ENCODE assay signal across 1 cellular context in the genomic region with DNA sequence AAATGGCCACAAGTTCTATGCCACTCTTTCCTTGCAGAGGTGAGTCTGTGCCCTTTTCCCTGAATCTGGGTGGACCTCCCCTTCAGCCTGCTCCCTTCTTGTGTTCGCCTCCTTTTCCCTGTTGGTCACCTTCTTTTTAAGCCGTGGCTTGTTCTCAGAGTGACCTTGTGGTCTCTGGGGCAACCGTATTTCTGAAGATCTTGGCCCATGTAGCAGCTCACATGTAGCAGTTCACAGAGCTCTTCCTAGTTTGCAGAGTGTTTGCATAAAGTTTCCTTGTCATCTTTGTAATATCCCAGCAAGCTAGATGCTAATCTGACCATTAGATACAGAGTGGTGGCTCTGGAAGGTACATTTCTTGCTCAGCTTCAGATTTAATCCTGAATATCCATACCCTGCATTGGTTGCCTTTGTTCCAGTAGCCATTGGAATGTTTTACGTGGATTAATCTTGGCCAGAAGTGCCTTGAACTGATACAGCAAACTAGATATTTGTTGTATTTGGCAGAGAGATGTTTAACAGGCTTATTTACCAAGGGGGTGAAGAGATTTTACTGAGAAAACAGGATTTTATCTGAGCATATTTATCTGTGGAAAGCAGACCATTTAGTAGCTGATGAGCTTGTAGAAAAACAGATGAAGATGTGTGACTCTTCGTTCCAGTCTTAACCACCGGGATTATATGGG.
TF ChIP-seq lines count a peak whose summit lies in the region.

No MANE protein-coding gene starts in this region.

TF ChIP-seq in WTC11, 78 proteins besides CTCF, POLR2A, EP300 and RAD21 (continued from another document):
- TF ChIP-seq, protein P1, sequence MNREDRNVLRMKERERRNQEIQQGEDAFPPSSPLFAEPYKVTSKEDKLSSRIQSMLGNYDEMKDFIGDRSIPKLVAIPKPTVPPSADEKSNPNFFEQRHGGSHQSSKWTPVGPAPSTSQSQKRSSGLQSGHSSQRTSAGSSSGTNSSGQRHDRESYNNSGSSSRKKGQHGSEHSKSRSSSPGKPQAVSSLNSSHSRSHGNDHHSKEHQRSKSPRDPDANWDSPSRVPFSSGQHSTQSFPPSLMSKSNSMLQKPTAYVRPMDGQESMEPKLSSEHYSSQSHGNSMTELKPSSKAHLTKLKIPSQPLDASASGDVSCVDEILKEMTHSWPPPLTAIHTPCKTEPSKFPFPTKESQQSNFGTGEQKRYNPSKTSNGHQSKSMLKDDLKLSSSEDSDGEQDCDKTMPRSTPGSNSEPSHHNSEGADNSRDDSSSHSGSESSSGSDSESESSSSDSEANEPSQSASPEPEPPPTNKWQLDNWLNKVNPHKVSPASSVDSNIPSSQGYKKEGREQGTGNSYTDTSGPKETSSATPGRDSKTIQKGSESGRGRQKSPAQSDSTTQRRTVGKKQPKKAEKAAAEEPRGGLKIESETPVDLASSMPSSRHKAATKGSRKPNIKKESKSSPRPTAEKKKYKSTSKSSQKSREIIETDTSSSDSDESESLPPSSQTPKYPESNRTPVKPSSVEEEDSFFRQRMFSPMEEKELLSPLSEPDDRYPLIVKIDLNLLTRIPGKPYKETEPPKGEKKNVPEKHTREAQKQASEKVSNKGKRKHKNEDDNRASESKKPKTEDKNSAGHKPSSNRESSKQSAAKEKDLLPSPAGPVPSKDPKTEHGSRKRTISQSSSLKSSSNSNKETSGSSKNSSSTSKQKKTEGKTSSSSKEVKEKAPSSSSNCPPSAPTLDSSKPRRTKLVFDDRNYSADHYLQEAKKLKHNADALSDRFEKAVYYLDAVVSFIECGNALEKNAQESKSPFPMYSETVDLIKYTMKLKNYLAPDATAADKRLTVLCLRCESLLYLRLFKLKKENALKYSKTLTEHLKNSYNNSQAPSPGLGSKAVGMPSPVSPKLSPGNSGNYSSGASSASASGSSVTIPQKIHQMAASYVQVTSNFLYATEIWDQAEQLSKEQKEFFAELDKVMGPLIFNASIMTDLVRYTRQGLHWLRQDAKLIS (CRISPR knock-in tag; IDR thresholded peaks at IDR 0.05; ENCODE audit: borderline replicate concordance), result no peak
- TF ChIP-seq, protein P2, sequence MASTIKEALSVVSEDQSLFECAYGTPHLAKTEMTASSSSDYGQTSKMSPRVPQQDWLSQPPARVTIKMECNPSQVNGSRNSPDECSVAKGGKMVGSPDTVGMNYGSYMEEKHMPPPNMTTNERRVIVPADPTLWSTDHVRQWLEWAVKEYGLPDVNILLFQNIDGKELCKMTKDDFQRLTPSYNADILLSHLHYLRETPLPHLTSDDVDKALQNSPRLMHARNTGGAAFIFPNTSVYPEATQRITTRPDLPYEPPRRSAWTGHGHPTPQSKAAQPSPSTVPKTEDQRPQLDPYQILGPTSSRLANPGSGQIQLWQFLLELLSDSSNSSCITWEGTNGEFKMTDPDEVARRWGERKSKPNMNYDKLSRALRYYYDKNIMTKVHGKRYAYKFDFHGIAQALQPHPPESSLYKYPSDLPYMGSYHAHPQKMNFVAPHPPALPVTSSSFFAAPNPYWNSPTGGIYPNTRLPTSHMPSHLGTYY (CRISPR knock-in tag; IDR thresholded peaks at IDR 0.05), result no peak
- no peak for TF ChIP-seq IRF2 (CRISPR knock-in tag; IDR thresholded peaks at IDR 0.05; ENCODE audit: borderline replicate concordance, low read depth)
- no peak for TF ChIP-seq ZNF416 (CRISPR knock-in tag; IDR thresholded peaks at IDR 0.05)
- TF ChIP-seq GRHL2 (CRISPR knock-in tag; IDR thresholded peaks at IDR 0.05; ENCODE audit: insufficient replicate concordance, severe bottlenecking), result no peak
- TF ChIP-seq NR1H2 (CRISPR knock-in tag; IDR thresholded peaks at IDR 0.05), result no peak
